In the genomic region with DNA sequence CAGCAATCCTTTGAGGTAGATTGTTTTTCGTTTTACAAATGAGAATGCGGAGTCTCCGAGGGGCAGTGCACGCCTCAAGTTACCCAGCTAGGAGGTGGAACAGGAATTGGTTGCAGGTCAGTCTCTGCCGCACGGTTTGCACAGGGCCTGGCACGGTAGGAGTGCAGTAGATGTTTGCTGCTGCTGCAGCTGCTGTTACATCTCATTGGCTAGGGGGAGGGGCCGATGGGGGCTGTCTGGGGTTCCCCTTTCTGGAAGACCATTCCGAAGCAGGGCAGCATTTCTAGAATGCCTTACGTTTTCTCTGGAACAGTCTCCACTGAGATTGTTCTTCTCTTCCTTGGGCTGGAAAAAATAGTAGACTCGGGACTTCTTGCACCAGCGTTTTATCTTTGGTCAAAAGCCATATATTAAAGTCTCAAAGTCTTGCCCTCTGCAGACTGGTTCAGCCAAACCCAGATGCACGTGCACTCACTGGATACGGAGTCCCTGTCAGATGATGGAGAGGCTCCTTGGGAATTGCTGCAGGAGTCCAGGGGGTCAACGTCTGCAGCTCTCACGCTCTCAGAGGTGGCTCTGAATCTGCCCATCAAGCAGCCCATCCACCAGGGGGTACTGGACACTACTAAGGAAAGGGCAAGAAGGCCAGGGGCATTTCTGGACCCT, we compare ENCODE assay signal across 8 cellular contexts. TPM values are rescaled to one million over a fixed set of nuclear protein-coding genes. Genes with fewer than 3 reads are reported as not detected.
DNase-seq lines count a peak whose midpoint lies in the region; ATAC-seq and TF ChIP-seq lines count a peak whose summit lies in the region.

No MANE protein-coding gene starts in this region.

- H4K91ac ChIP-seq in neuronal stem cell (ENCODE audit: low read depth, low read length, poor library complexity), result no peak overlapping the region

- no peak overlapping the region for H4K8ac ChIP-seq in neuronal stem cell (ENCODE audit: low read depth, low read length)

- peak; percentile 36 for DNase-seq in GM20000 (ENCODE audit: low spot score)
- peak; percentile 34 for DNase-seq in T-helper 9 cell
- DNase-seq in effector CD4-positive, alpha-beta T cell, result peak; percentile 29
- DNase-seq in neuronal stem cell (ENCODE audit: low spot score), result no peak
- DNase-seq in dermis blood vessel endothelial cell, result no peak
- no peak for DNase-seq in NCI-H187 treated with DMSO at 0.1 percent for 48 hours (lab: John Stamatoyannopoulos, UW)

- H2BK15ac ChIP-seq in neuronal stem cell (ENCODE audit: low read length), result no peak overlapping the region

- peaks cover 7 to 10% of the 10 kb centered on the region in 2 donors for H3K4me1 ChIP-seq in neuronal stem cell (ENCODE audit: control insufficient read depth in 2 of 2, insufficient read depth in 1 of 2, low read depth in 1 of 2, low read length in 2 of 2)

- H3K23ac ChIP-seq in neuronal stem cell (ENCODE audit: low read depth, low read length, poor library complexity), result no peak overlapping the region

- H3K4me2 ChIP-seq in neuronal stem cell (ENCODE audit: insufficient read depth, low read length, poor library complexity, severe bottlenecking), result peak overlapping the region; percentile 12

- no peak overlapping the region for H2AK5ac ChIP-seq in neuronal stem cell (ENCODE audit: low read depth, low read length)

- ATAC-seq in HG03097 (IDR thresholded peaks at IDR 0.05; ENCODE audit: low FRiP score, unreplicated experiment) (no peak), HG03439 (IDR thresholded peaks at IDR 0.05; ENCODE audit: unreplicated experiment) (no peak)

- no CpG with 5 or more reads among the region's 16 CpGs for WGBS in neuronal stem cell (ENCODE audit: extremely low coverage in 2 of 2, insufficient read length in 2 of 2, insufficient replicate concordance in 1 of 2), 2 donors

- peak overlapping the region; percentile 92 for H2AFZ ChIP-seq in neuronal stem cell (ENCODE audit: low read length)

- no peak for TF ChIP-seq CTCF in GM20000 (IDR thresholded peaks at IDR 0.05; ENCODE audit: extremely low read depth, missing control alignments)

- no peak overlapping the region for H3K18ac ChIP-seq in neuronal stem cell (ENCODE audit: low read length)

- peak overlapping the region in 1 of 2 donors; percentile 79 for H3K4me3 ChIP-seq in neuronal stem cell (ENCODE audit: low read length in 2 of 2)

- no peaks in the 10 kb centered on the region for H3K9me3 ChIP-seq in neuronal stem cell (replicated peaks in 1 of 2; ENCODE audit: control insufficient read depth in 2 of 2, insufficient read depth in 1 of 2, low read depth in 1 of 2, low read length in 2 of 2)

- no peak overlapping the region for H3K27ac ChIP-seq in neuronal stem cell (replicated peaks; ENCODE audit: low read length)

- no peak overlapping the region for H2BK12ac ChIP-seq in neuronal stem cell (ENCODE audit: low read length)

- H3K4ac ChIP-seq in neuronal stem cell (ENCODE audit: low read length), result no peak overlapping the region

- peaks cover 4 to 26% of the 10 kb centered on the region in 2 donors for H3K36me3 ChIP-seq in neuronal stem cell (replicated peaks in 1 of 2; ENCODE audit: control insufficient read depth in 2 of 2, insufficient read depth in 2 of 2, low read length in 2 of 2)

- peak overlapping the region; percentile 71 for H3K9ac ChIP-seq in neuronal stem cell (ENCODE audit: low read depth, low read length, poor library complexity)

- no peaks in the 10 kb centered on the region for H3K27me3 ChIP-seq in neuronal stem cell (ENCODE audit: control insufficient read depth in 3 of 3, insufficient read depth in 3 of 3, low read depth in 1 of 3, low read length in 3 of 3)

- H2BK5ac ChIP-seq in neuronal stem cell (ENCODE audit: low read length), result no peak overlapping the region

- H3K79me1 ChIP-seq in neuronal stem cell (ENCODE audit: low read depth, low read length), result peaks cover 8% of the 10 kb centered on the region

- H2BK120ac ChIP-seq in neuronal stem cell (ENCODE audit: low read depth, low read length), result no peak overlapping the region

- no peak overlapping the region for H3K14ac ChIP-seq in neuronal stem cell (ENCODE audit: low read length)

RNA-seq across cellular contexts. Expression of gene USP20, which starts 1.2 kb away (rescaled TPM):
- 11.8 TPM for polyA plus RNA-seq in neuronal stem cell (2013, experiment 1 of 2)
- polyA plus RNA-seq in neuronal stem cell (2013, experiment 2 of 2), result 10.9 TPM
- 8.7 and 11.2 TPM in 2 replicates for total RNA-seq in dermis blood vessel endothelial cell

RNA-seq across cellular contexts. Expression of gene C9orf78, which starts 1.4 kb away (rescaled TPM):
- polyA plus RNA-seq in neuronal stem cell (2013, experiment 1 of 2), result 37.6 TPM
- 36.0 TPM for polyA plus RNA-seq in neuronal stem cell (2013, experiment 2 of 2)
- total RNA-seq in dermis blood vessel endothelial cell, result 37.4 and 49.5 TPM in 2 replicates

RNA-seq across cellular contexts. Expression of gene TOR1A, which starts 12.5 kb away (rescaled TPM):
- polyA plus RNA-seq in neuronal stem cell (2013, experiment 1 of 2), result 28.2 TPM
- 27.2 TPM for polyA plus RNA-seq in neuronal stem cell (2013, experiment 2 of 2)
- total RNA-seq in dermis blood vessel endothelial cell, result 38.0 and 38.8 TPM in 2 replicates

RNA-seq across cellular contexts. Expression of gene TOR1B, which starts 33.5 kb away (rescaled TPM):
- polyA plus RNA-seq in neuronal stem cell (2013, experiment 1 of 2), result 7.8 TPM
- 9.0 TPM for polyA plus RNA-seq in neuronal stem cell (2013, experiment 2 of 2)
- total RNA-seq in dermis blood vessel endothelial cell, result 33.5 and 34.6 TPM in 2 replicates

Comparison
In these comparisons a context has a peak if more than half of its experiments do, and no peak if none do; other contexts are left out.
1. DNase-seq: peak in GM20000 (single experiment), T-helper 9 cell (single experiment) and effector CD4-positive, alpha-beta T cell (single experiment); none in neuronal stem cell (single experiment), dermis blood vessel endothelial cell (single experiment) and NCI-H187 treated with DMSO at 0.1 percent for 48 hours (single experiment).